Comparison of ENCODE assay signal across 9 cellular contexts in genomic region chr22:38467438-38467903, GRCh38. TPM values are rescaled to one million over a fixed set of nuclear protein-coding genes. Genes with fewer than 3 reads are reported as not detected.
DNase-seq lines count a peak whose midpoint lies in the region; ATAC-seq and TF ChIP-seq lines count a peak whose summit lies in the region.
"Had no signal": no experiment of that assay in that cellular context is flagged by ENCODE, and none has a peak within 500 bp of the region (broad histone marks: within the 10 kb centered on the region; RNA-seq: fewer than 3 reads in every experiment).

No MANE protein-coding gene starts in this region.

- no peak overlapping the region for H3T11ph ChIP-seq in H9 (ENCODE audit: low read length)

- H3K36me3 Mint-ChIP-seq in H9 (ENCODE audit: insufficient read depth in 1 of 3, low read depth in 3 of 3), result no peaks in the 10 kb centered on the region
- H3K36me3 Mint-ChIP-seq in activated naive CD8-positive, alpha-beta T cell treated with anti-CD3 and anti-CD28 coated beads, Interleukin-2, amount 10 ng/mL, durations not matched to agents 7 days and 5 days, result no peaks in the 10 kb centered on the region

- no peak overlapping the region for H3K23ac ChIP-seq in H9 (ENCODE audit: insufficient read length, low read depth, low read length)

- H2BK12ac ChIP-seq in H9 (ENCODE audit: insufficient read length, low read depth, low read length), result no peak overlapping the region

- H4K20me1 ChIP-seq in H9 (ENCODE audit: control insufficient read depth, insufficient read depth, insufficient read length), result peaks cover 3% of the 10 kb centered on the region

- H3K4me1 Mint-ChIP-seq in H9, result peaks cover 22 to 37% of the 10 kb centered on the region in 2 experiments
- H3K4me1 Mint-ChIP-seq in activated naive CD8-positive, alpha-beta T cell treated with anti-CD3 and anti-CD28 coated beads, Interleukin-2, amount 10 ng/mL, durations not matched to agents 7 days and 5 days, result peaks cover 13% of the 10 kb centered on the region

- no peak overlapping the region for H3K27ac Mint-ChIP-seq in H9
- H3K27ac Mint-ChIP-seq in activated naive CD8-positive, alpha-beta T cell treated with anti-CD3 and anti-CD28 coated beads, Interleukin-2, amount 10 ng/mL, durations not matched to agents 7 days and 5 days, result peak overlapping the region; percentile 76

- H3K79me1 ChIP-seq in H9 (ENCODE audit: insufficient read depth, low read depth, low read length, poor library complexity, severe bottlenecking), result no peaks in the 10 kb centered on the region

- no peak for TF ChIP-seq CTCF in H9 (conservative IDR thresholded peaks at IDR 0.05)

- no peak for DNase-seq in H9
- no peak for DNase-seq in activated naive CD8-positive, alpha-beta T cell treated with anti-CD3 and anti-CD28 coated beads, Interleukin-2, amount 10 ng/mL, durations not matched to agents 7 days and 5 days
- DNase-seq in iPS-NIHi11 (ENCODE audit: low spot score), result no peak
- no peak for DNase-seq in stimulated activated CD4-positive, alpha-beta T cell treated with anti-CD3 and anti-CD28 coated beads, Interleukin-4, amount 100 ng/mL, for 24 hours

- H3K14ac ChIP-seq in H9 (ENCODE audit: insufficient read depth, low read length), result no peak overlapping the region

- H2BK120ac ChIP-seq in H9 (ENCODE audit: low read depth, low read length, poor library complexity, severe bottlenecking), result no peak overlapping the region

- H3K56ac ChIP-seq in H9 (ENCODE audit: insufficient read length, low read depth, low read length), result no peak overlapping the region

- peaks cover 60% of the 10 kb centered on the region for H3K27me3 Mint-ChIP-seq in H9 (ENCODE audit: low read depth)
- H3K27me3 Mint-ChIP-seq in activated naive CD8-positive, alpha-beta T cell treated with anti-CD3 and anti-CD28 coated beads, Interleukin-2, amount 10 ng/mL, durations not matched to agents 7 days and 5 days, result peaks cover 48% of the 10 kb centered on the region

- POLR2A ChIA-PET in activated naive CD8-positive, alpha-beta T cell treated with anti-CD3 and anti-CD28 coated beads, Interleukin-2, amount 10 ng/mL, durations not matched to agents 7 days and 5 days (lab: Charles Lee), result interaction anchor here (1.4 kb wide), 1 partner anchor 15 kb away, joined by 3 read pairs; no protein-coding TSS in a partner anchor

- no peak overlapping the region for H2BK15ac ChIP-seq in H9 (ENCODE audit: low read depth, low read length)

- H3K36me3 ChIP-seq in iPS-15b (ENCODE audit: control insufficient read depth, insufficient read depth, low read length), result no peaks in the 10 kb centered on the region

- H4K5ac ChIP-seq in H9 (ENCODE audit: insufficient read length, low read depth, low read length), result no peak overlapping the region

- H3K4me3 Mint-ChIP-seq in H9, result peak overlapping the region; percentile 69 to 80
- peak overlapping the region; percentile 77 for H3K4me3 Mint-ChIP-seq in activated naive CD8-positive, alpha-beta T cell treated with anti-CD3 and anti-CD28 coated beads, Interleukin-2, amount 10 ng/mL, durations not matched to agents 7 days and 5 days

- no peaks in the 10 kb centered on the region for H3K9me3 Mint-ChIP-seq in H9
- no peaks in the 10 kb centered on the region for H3K9me3 Mint-ChIP-seq in activated naive CD8-positive, alpha-beta T cell treated with anti-CD3 and anti-CD28 coated beads, Interleukin-2, amount 10 ng/mL, durations not matched to agents 7 days and 5 days

- H3K27ac ChIP-seq in H9 (ENCODE audit: insufficient read length, low read depth, low read length) (no peak overlapping the region), skin epidermis (peak overlapping the region in 13 of 21 experiments; percentile 14 to 87 (median 64))
- H3K27ac ChIP-seq: SK-N-MC had no signal

- no peaks in the 10 kb centered on the region for H3K9me3 ChIP-seq in H9 (ENCODE audit: control insufficient read depth, low read depth, low read length)
- H3K9me3 ChIP-seq in iPS-15b (ENCODE audit: control insufficient read depth, insufficient read depth, low read length), result no peaks in the 10 kb centered on the region

- peak overlapping the region; percentile 77 for H3K4me3 ChIP-seq in iPS-15b (ENCODE audit: low read depth, low read length)
- H3K4me3 ChIP-seq in skin epidermis, result peak overlapping the region; percentile 27 to 51 (median 45)
- H3K4me3 ChIP-seq: SK-N-MC had no signal

- H2BK20ac ChIP-seq in H9 (ENCODE audit: low read depth, low read length, poor library complexity, severe bottlenecking), result no peak overlapping the region

- H4K8ac ChIP-seq in H9 (replicated peaks; ENCODE audit: insufficient read length, low read depth, low read length), result no peak overlapping the region

- no peak overlapping the region for H3K4ac ChIP-seq in H9 (ENCODE audit: low read depth, low read length)

- peaks cover 9% of the 10 kb centered on the region for H3K23me2 ChIP-seq in H9 (ENCODE audit: insufficient read length, low read depth, low read length, poor library complexity, severe bottlenecking)

- H3K4me1 ChIP-seq in H9 (ENCODE audit: insufficient read depth, low read length) (no peaks in the 10 kb centered on the region), iPS-15b (ENCODE audit: control insufficient read depth, insufficient read depth, low read length) (peaks cover 7% of the 10 kb centered on the region)

- peak overlapping the region; percentile 15 for H3K4me2 ChIP-seq in H9 (ENCODE audit: insufficient read depth, insufficient read length, low read length)

- no peak overlapping the region for H2BK5ac ChIP-seq in H9 (ENCODE audit: insufficient read length, low read length)

- no CpG with 5 or more reads among the region's 20 CpGs for WGBS in H9 (ENCODE audit: extremely low coverage, insufficient read length, low lambda C conversion rate)

- H3K9ac ChIP-seq in H9 (ENCODE audit: extremely low read depth, insufficient read length, low read length) (no peak overlapping the region), iPS-15b (ENCODE audit: low read depth, low read length) (no peak overlapping the region)

- no peak for ATAC-seq in activated naive CD8-positive, alpha-beta T cell treated with anti-CD3 and anti-CD28 coated beads, Interleukin-2, amount 10 ng/mL, durations not matched to agents 7 days and 5 days (ENCODE audit: low read depth)
- ATAC-seq in HG03108 (IDR thresholded peaks at IDR 0.05; ENCODE audit: unreplicated experiment) (no peak), HG03565 (IDR thresholded peaks at IDR 0.05; ENCODE audit: unreplicated experiment) (no peak)

- no peak overlapping the region for H2AFZ ChIP-seq in H9 (ENCODE audit: low read length)

- H3K27me3 ChIP-seq in H9 (ENCODE audit: insufficient read depth, low read length), result no peaks in the 10 kb centered on the region; the same call in 1 of the 2 replicates
- peaks cover 33% of the 10 kb centered on the region for H3K27me3 ChIP-seq in iPS-15b (ENCODE audit: control insufficient read depth, insufficient read depth, low read length)

- H2AK5ac ChIP-seq in H9 (ENCODE audit: insufficient read length, low read length), result no peak overlapping the region

- H3K79me2 ChIP-seq in H9 (ENCODE audit: insufficient read depth, low read length), result no peaks in the 10 kb centered on the region

- no peak overlapping the region for H3K18ac ChIP-seq in H9 (ENCODE audit: insufficient read length, low read depth, low read length)

- H4K91ac ChIP-seq in H9 (ENCODE audit: insufficient read length, low read depth, low read length), result no peak overlapping the region

RNA-seq across cellular contexts. Expression of gene KDELR3, which starts 0.4 kb away (rescaled TPM):
- total RNA-seq in H9 (2021), result 7.2 and 7.3 TPM in 2 replicates
- total RNA-seq in activated naive CD8-positive, alpha-beta T cell treated with anti-CD3 and anti-CD28 coated beads, Interleukin-2, amount 10 ng/mL, durations not matched to agents 7 days and 5 days, result 1 to 10 TPM in 1 of 2 experiments, under 1 TPM in 1; 0.91 to 1.4 TPM

RNA-seq across cellular contexts. Expression of gene KCNJ4, which starts 12.5 kb away (rescaled TPM):
- 0.88 and 0.92 TPM in 2 replicates for total RNA-seq in H9 (2021)
- total RNA-seq in activated naive CD8-positive, alpha-beta T cell treated with anti-CD3 and anti-CD28 coated beads, Interleukin-2, amount 10 ng/mL, durations not matched to agents 7 days and 5 days, result not detected

RNA-seq across cellular contexts. Expression of gene DDX17, which starts 38.6 kb away (rescaled TPM):
- 529 and 538 TPM in 2 replicates for total RNA-seq in H9 (2021)
- 100 to 1,000 TPM; 667 to 710 TPM for total RNA-seq in activated naive CD8-positive, alpha-beta T cell treated with anti-CD3 and anti-CD28 coated beads, Interleukin-2, amount 10 ng/mL, durations not matched to agents 7 days and 5 days
